In the genomic region with DNA sequence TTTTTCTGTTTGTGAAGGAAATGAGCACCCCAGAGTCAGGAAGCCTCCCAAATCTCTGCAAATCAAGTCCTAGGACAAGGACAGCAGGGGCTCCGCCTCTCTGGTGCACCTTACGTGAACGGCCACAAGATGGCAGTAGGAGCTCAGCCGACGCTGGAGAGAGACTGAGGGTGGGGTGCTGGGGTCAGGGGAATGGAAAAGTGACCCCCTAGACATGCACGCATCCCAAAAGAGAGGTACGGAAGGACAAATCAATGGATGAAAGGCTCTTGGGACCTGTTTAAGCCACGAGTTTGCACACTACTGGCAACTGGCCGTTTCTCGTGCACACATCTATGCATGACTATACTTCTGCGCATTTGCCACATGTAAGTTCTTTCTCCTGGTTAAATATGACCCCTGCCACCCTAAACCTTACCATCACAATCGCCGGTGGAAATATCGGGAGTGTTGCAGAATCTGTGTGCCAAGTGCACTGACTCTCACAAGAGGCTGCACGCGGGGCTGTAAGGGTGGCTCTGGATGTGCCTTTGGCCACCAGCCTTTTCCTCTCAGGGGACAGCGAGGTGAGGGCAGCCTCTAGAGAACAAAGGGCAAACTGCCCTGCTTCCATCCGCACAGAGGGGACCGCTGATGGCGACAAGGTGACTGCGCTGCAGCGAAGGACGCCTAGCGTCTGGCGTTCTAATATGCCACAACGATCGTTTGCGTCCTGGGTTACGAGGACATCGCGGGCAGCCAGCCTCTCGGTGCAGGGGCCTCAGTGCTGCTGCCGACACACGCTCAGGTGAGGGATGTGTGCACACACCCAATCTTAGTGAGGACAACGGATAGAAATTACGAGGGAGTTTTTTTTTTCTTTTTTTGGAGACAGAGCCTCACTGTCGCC, we compare ENCODE assay signal across 1 cellular context.
TF ChIP-seq lines count a peak whose summit lies in the region.

No MANE protein-coding gene starts in this region.

TF ChIP-seq in GM12878, 131 proteins besides CTCF, POLR2A, EP300 and RAD21 (continued from another document):
- no peak for TF ChIP-seq ZNF592 (IDR thresholded peaks at IDR 0.05)
TF ChIP-seq in GM12878: peak in this region for 6.
